In genomic region chr1:20291621-20292020, GRCh38 we compare ENCODE assay signal across 16 cellular contexts. TPM values are rescaled to one million over a fixed set of nuclear protein-coding genes. Genes with fewer than 3 reads are reported as not detected.
DNase-seq lines count a peak whose midpoint lies in the region; ATAC-seq, FAIRE-seq and TF ChIP-seq lines count a peak whose summit lies in the region.
"Had no signal": no experiment of that assay in that cellular context is flagged by ENCODE, and none has a peak within 500 bp of the region (broad histone marks: within the 10 kb centered on the region; RNA-seq: fewer than 3 reads in every experiment).

No MANE protein-coding gene starts in this region.

- in situ Hi-C loops in GM23248 (cut with MboI), result no loop called here

- H3K27me3 ChIP-seq in BLaER1 treated with 17β-estradiol and CSF1 and Interleukin-3, amounts not matched to agents 10 nM and 100 nM, result peaks cover 36 to 54% (median 45%) of the 10 kb centered on the region in 11 experiments
- peaks cover 62% of the 10 kb centered on the region for H3K27me3 ChIP-seq in GM23248 (replicated peaks; ENCODE audit: insufficient read depth)

- ATAC-seq in activated naive CD8-positive, alpha-beta T cell treated with anti-CD3 and anti-CD28 coated beads, Interleukin-2, amount 10 ng/mL, durations not matched to agents 7 days and 5 days (ENCODE audit: low read depth), result peak; percentile 65
- ATAC-seq in mucosa of descending colon, result peak; percentile 26
- no peak for ATAC-seq in GM21786 (IDR thresholded peaks at IDR 0.05; ENCODE audit: unreplicated experiment)
- ATAC-seq in GM21723 (IDR thresholded peaks at IDR 0.05; ENCODE audit: unreplicated experiment), result no peak

- peak overlapping the region; percentile 61 for H3K4me3 Mint-ChIP-seq in activated naive CD8-positive, alpha-beta T cell treated with anti-CD3 and anti-CD28 coated beads, Interleukin-2, amount 10 ng/mL, durations not matched to agents 7 days and 5 days

- no peaks in the 10 kb centered on the region; a peak in 2 of 22 replicates for H3K9me3 ChIP-seq in BLaER1 treated with 17β-estradiol and CSF1 and Interleukin-3, amounts not matched to agents 10 nM and 100 nM (replicated peaks in 1 of 11)
- no peaks in the 10 kb centered on the region for H3K9me3 ChIP-seq in GM23248 (ENCODE audit: low read depth)
- no peaks in the 10 kb centered on the region for H3K9me3 ChIP-seq in mucosa of descending colon
- H3K9me3 ChIP-seq: SJCRH30, transverse colon had no signal

- POLR2A ChIA-PET in activated naive CD8-positive, alpha-beta T cell treated with anti-CD3 and anti-CD28 coated beads, Interleukin-2, amount 10 ng/mL, durations not matched to agents 7 days and 5 days (lab: Charles Lee), result no interaction called here

- no peak overlapping the region for H3K27ac ChIP-seq in BLaER1 treated with 17β-estradiol and CSF1 and Interleukin-3, amounts not matched to agents 10 nM and 100 nM
- no peak overlapping the region for H3K27ac ChIP-seq in GM23248
- H3K27ac ChIP-seq: SJCRH30, transverse colon had no signal

- peaks cover 45% of the 10 kb centered on the region for H3K27me3 Mint-ChIP-seq in activated naive CD8-positive, alpha-beta T cell treated with anti-CD3 and anti-CD28 coated beads, Interleukin-2, amount 10 ng/mL, durations not matched to agents 7 days and 5 days

- H3K79me2 ChIP-seq in GM23248 (ENCODE audit: insufficient read depth), result no peaks in the 10 kb centered on the region

- no peak overlapping the region for H3K9ac ChIP-seq in BLaER1 treated with 17β-estradiol and CSF1 and Interleukin-3, amounts not matched to agents 10 nM and 100 nM
- H3K9ac ChIP-seq in GM23248, result no peak overlapping the region

- no peak overlapping the region for H3K4me3 ChIP-seq in BLaER1 treated with 17β-estradiol and CSF1 and Interleukin-3, amounts not matched to agents 10 nM and 100 nM
- no peak overlapping the region for H3K4me3 ChIP-seq in GM23248
- no peak overlapping the region for H3K4me3 ChIP-seq in mucosa of descending colon
- H3K4me3 ChIP-seq: SJCRH30, transverse colon had no signal

- no peaks in the 10 kb centered on the region for H3K36me3 Mint-ChIP-seq in activated naive CD8-positive, alpha-beta T cell treated with anti-CD3 and anti-CD28 coated beads, Interleukin-2, amount 10 ng/mL, durations not matched to agents 7 days and 5 days
- H3K36me3 Mint-ChIP-seq: immature natural killer cell had no signal

- H3K4me1 Mint-ChIP-seq in activated naive CD8-positive, alpha-beta T cell treated with anti-CD3 and anti-CD28 coated beads, Interleukin-2, amount 10 ng/mL, durations not matched to agents 7 days and 5 days, result peaks cover 14% of the 10 kb centered on the region
- H3K4me1 Mint-ChIP-seq: immature natural killer cell had no signal

- no peak overlapping the region for H3K27ac Mint-ChIP-seq in activated naive CD8-positive, alpha-beta T cell treated with anti-CD3 and anti-CD28 coated beads, Interleukin-2, amount 10 ng/mL, durations not matched to agents 7 days and 5 days

- H3K4me2 ChIP-seq in BLaER1 treated with 17β-estradiol and CSF1 and Interleukin-3, amounts not matched to agents 10 nM and 100 nM, result peak overlapping the region in 10 of 11 experiments; percentile 4 to 45 (median 24); a peak in 13 of 22 replicates
- no peak overlapping the region for H3K4me2 ChIP-seq in GM23248 (ENCODE audit: unreplicated experiment)

- WGBS in GM23248 (ENCODE audit: low coverage in 1 of 2, low lambda C conversion rate in 2 of 2, missing lambda C conversion rate in 2 of 2), 2 experiments, result 4% methylated on average over 18 to 19 of the region's 19 CpGs

- H3K9me3 Mint-ChIP-seq in activated naive CD8-positive, alpha-beta T cell treated with anti-CD3 and anti-CD28 coated beads, Interleukin-2, amount 10 ng/mL, durations not matched to agents 7 days and 5 days, result no peaks in the 10 kb centered on the region
- H3K9me3 Mint-ChIP-seq: immature natural killer cell had no signal

- no peak for TF ChIP-seq CTCF in mucosa of descending colon (IDR thresholded peaks at IDR 0.05)

- FAIRE-seq in urothelium cell line (lab: Jason Lieb, UNC), result no peak
- FAIRE-seq: GM18507 had no signal

- H3K9me2 ChIP-seq in GM23248 (ENCODE audit: insufficient read depth), result no peaks in the 10 kb centered on the region

- H4K20me1 ChIP-seq in BLaER1 treated with 17β-estradiol and CSF1 and Interleukin-3, amounts not matched to agents 10 nM and 100 nM, result peaks cover 0 to 23% (median 0%) of the 10 kb centered on the region in 11 experiments; a peak in 4 of 22 replicates
- H4K20me1 ChIP-seq in GM23248 (ENCODE audit: insufficient read depth), result no peaks in the 10 kb centered on the region

- H2AFZ ChIP-seq in GM23248, result no peak overlapping the region

- DNase-seq in GM23248 (peak; percentile 32), mucosa of descending colon (no peak), inferior parietal cortex (ENCODE audit: extremely low spot score) (no peak), urothelium cell line (ENCODE audit: low spot score) (no peak)
- DNase-seq in activated naive CD8-positive, alpha-beta T cell treated with anti-CD3 and anti-CD28 coated beads, Interleukin-2, amount 10 ng/mL, durations not matched to agents 7 days and 5 days, result peak; percentile 40
- DNase-seq: DND-41, erythroblast, immature natural killer cell, KBM-7, occipital lobe, SJCRH30, transverse colon had no signal

- no peaks in the 10 kb centered on the region for H3F3A ChIP-seq in GM23248 (ENCODE audit: insufficient read depth)

- intact Hi-C loops in mucosa of descending colon (cut with DNase I, micrococcal nuclease), result no loop called here

- H3K36me3 ChIP-seq in BLaER1 treated with 17β-estradiol and CSF1 and Interleukin-3, amounts not matched to agents 10 nM and 100 nM, result no peaks in the 10 kb centered on the region
- H3K36me3 ChIP-seq in GM23248 (ENCODE audit: low read depth) (no peaks in the 10 kb centered on the region), mucosa of descending colon (ENCODE audit: low read depth) (no peaks in the 10 kb centered on the region)
- H3K36me3 ChIP-seq: SJCRH30, transverse colon had no signal

- peaks cover 0 to 18% (median 11%) of the 10 kb centered on the region in 10 experiments; a peak in 9 of 20 replicates for H3K4me1 ChIP-seq in BLaER1 treated with 17β-estradiol and CSF1 and Interleukin-3, amounts not matched to agents 10 nM and 100 nM
- H3K4me1 ChIP-seq in GM23248 (ENCODE audit: insufficient read depth) (no peaks in the 10 kb centered on the region), mucosa of descending colon (ENCODE audit: low read depth) (peaks cover 2% of the 10 kb centered on the region)
- H3K4me1 ChIP-seq: SJCRH30 had no signal

RNA-seq across cellular contexts. Expression of gene VWA5B1, which starts 0.9 kb away (rescaled TPM):
- total RNA-seq in GM23248 (2014; rRNA removed; shearing (Covaris generic)), result not detected in 2 replicates
- polyA plus RNA-seq in GM23248 (2016; fragmentation: Nextera tagmentation; extraction: Ambion mirVana), result not detected in 2 replicates
- total RNA-seq in activated naive CD8-positive, alpha-beta T cell treated with anti-CD3 and anti-CD28 coated beads, Interleukin-2, amount 10 ng/mL, durations not matched to agents 7 days and 5 days, result not detected
- total RNA-seq in mucosa of descending colon, result 1 to 10 TPM in 1 of 3 donors, under 1 TPM in 2; 0.16 to 2.1 (median 0.80) TPM
- total RNA-seq: SJCRH30, transverse colon had no signal
- polyA plus RNA-seq: immature natural killer cell had no signal

Comparison
In these comparisons a context has a peak if more than half of its experiments do, and no peak if none do; other contexts are left out.
1. DNase-seq: peak in GM23248 (single experiment) and activated naive CD8-positive, alpha-beta T cell treated with anti-CD3 and anti-CD28 coated beads, Interleukin-2, amount 10 ng/mL, durations not matched to agents 7 days and 5 days (single experiment); none in mucosa of descending colon (0 of 3), inferior parietal cortex (single experiment) and urothelium cell line (single experiment).
2. ATAC-seq: peak in activated naive CD8-positive, alpha-beta T cell treated with anti-CD3 and anti-CD28 coated beads, Interleukin-2, amount 10 ng/mL, durations not matched to agents 7 days and 5 days (single experiment) and mucosa of descending colon (single experiment); none in GM21786 (single experiment) and GM21723 (single experiment).